Comparison of ENCODE assay signal across 1 cellular context in genomic region chr10:88975377-88975720, GRCh38.
TF ChIP-seq lines count a peak whose summit lies in the region.

No MANE protein-coding gene starts in this region.

TF ChIP-seq in K562, 482 proteins besides CTCF, POLR2A, EP300 and RAD21 (continued from another document):
- TF ChIP-seq PREB (CRISPR knock-in tag; IDR thresholded peaks at IDR 0.05) (no peak), CHAMP1 (IDR thresholded peaks at IDR 0.05) (no peak), MBD2 (IDR thresholded peaks at IDR 0.05; ENCODE audit: borderline replicate concordance, low read depth) (no peak), ZSCAN32 (CRISPR knock-in tag; IDR thresholded peaks at IDR 0.05) (no peak), PRPF4 (IDR thresholded peaks at IDR 0.05; ENCODE audit: insufficient read depth, low read depth, low read length, poor library complexity, severe bottlenecking) (no peak), ZNF830 (CRISPR knock-in tag; IDR thresholded peaks at IDR 0.05) (no peak), PTRF (tag; IDR thresholded peaks at IDR 0.05) (no peak), ZNF589 (CRISPR knock-in tag; IDR thresholded peaks at IDR 0.05; ENCODE audit: low read depth) (no peak), SP1 (CRISPR knock-in tag; IDR thresholded peaks at IDR 0.05) (no peak), KLF6 (CRISPR knock-in tag; IDR thresholded peaks at IDR 0.05; ENCODE audit: borderline replicate concordance) (no peak), RHOXF2B (CRISPR knock-in tag; conservative IDR thresholded peaks at IDR 0.05) (no peak)
- TF ChIP-seq, protein P1, sequence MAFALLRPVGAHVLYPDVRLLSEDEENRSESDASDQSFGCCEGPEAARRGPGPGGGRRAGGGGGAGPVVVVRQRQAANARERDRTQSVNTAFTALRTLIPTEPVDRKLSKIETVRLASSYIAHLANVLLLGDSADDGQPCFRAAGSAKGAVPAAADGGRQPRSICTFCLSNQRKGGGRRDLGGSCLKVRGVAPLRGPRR (CRISPR knock-in tag; IDR thresholded peaks at IDR 0.05) = no peak
